In the genomic region with DNA sequence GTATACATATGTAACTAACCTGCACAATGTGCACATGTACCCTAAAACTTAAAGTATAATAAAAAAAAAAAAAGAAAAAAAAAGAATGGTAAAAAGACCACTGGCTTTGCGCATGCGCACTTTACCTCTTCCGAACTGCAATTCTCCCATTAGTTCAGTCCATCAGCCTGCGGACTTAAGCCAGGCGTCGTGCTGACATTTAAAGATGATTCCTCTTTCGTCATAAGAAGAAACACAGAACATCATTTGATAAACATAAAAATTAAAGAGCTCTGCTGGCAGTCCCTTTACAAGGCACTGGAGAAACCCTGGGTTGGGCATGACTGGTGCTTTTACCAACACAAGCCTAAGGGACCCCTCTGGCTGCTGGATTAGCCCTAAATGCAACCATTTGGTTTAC, we compare ENCODE assay signal across 7 cellular contexts. TPM values are rescaled to one million over a fixed set of nuclear protein-coding genes. Genes with fewer than 3 reads are reported as not detected.
"Had no signal": no experiment of that assay in that cellular context is flagged by ENCODE, and none has a peak within 500 bp of the region (broad histone marks: within the 10 kb centered on the region; RNA-seq: fewer than 3 reads in every experiment).

No MANE protein-coding gene starts in this region.

RNA-seq across cellular contexts. Expression of a gene that starts 3.6 kb away (rescaled TPM):
- total RNA-seq: GM23248, GM23338, H1, H4, H7, H9, HFFc6 had no signal
- polyA plus RNA-seq: GM23248, GM23338, H1 had no signal
